Comparison of ENCODE assay signal across 30 cellular contexts in the genomic region with DNA sequence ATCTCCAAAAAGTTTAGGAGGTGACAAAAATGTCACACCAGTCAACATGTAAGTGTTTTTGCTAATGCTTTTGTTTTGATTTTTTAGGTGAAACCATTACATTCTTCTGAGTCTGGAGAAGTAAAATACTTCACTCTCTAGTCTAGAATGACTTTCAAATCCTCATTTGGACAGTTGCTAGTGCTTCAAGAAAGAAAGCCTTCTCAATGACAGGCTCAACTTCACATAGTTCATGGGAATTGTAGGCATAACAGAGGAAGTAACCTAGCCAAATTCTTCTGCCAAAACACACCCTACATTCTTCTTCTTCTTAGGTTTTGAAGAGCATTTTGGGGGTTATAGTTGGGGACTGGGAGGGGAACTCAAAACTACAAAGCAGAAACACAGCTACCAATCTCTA.
"Had no signal": no experiment of that assay in that cellular context is flagged by ENCODE, and none has a peak within 500 bp of the region (broad histone marks: within the 10 kb centered on the region; RNA-seq: fewer than 3 reads in every experiment).

No MANE protein-coding gene starts in this region.

- ATAC-seq: activated naive CD4-positive, alpha-beta T cell treated with anti-CD3 and anti-CD28 coated beads, Interleukin-2, amount 50 U/mL, for 72 hours; activated T-cell treated with anti-CD3 and anti-CD28 coated beads, Interleukin-2, amount 50 U/mL, for 72 hours; esophagus mucosa; WTC11 had no signal

- H3K9me3 ChIP-seq: ascending aorta, breast epithelium had no signal

- H3K27ac ChIP-seq: ascending aorta, breast epithelium, cardiac muscle cell, coronary artery, dorsolateral prefrontal cortex, VCaP had no signal

- DNase-seq: activated CD4-positive, alpha-beta memory T cell treated with anti-CD3 and anti-CD28 coated beads, Interleukin-2, amount 10 ng/mL, durations not matched to agents 7 days and 5 days; activated CD4-positive, alpha-beta T cell treated with anti-CD3 and anti-CD28 coated beads for 1 hour; activated CD4-positive, alpha-beta T cell treated with anti-CD3 and anti-CD28 coated beads for 4 hours; activated CD4-positive, alpha-beta T cell treated with anti-CD3 and anti-CD28 coated beads, Interleukin-2, amount 10 ng/mL, durations not matched to agents 7 days and 5 days; activated CD4-positive, alpha-beta T cell treated with anti-CD3 and anti-CD28 coated beads, Interleukin-2, amount 50 U/mL, for 4 hours; activated CD8-positive, alpha-beta memory T cell treated with anti-CD3 and anti-CD28 coated beads, Interleukin-2, amount 50 U/mL, for 48 hours; activated gamma-delta T cell; activated naive CD4-positive, alpha-beta T cell; activated naive CD4-positive, alpha-beta T cell treated with anti-CD3 and anti-CD28 coated beads, Interleukin-2, amount 10 ng/mL, durations not matched to agents 7 days and 5 days; activated naive CD8-positive, alpha-beta T cell treated with anti-CD3 and anti-CD28 coated beads, Interleukin-2, amount 10 ng/mL, durations not matched to agents 7 days and 5 days; activated T-cell treated with anti-CD3 and anti-CD28 coated beads for 4 hours; activated T-cell treated with anti-CD3 and anti-CD28 coated beads, Interleukin-2, amount 50 U/mL, for 24 hours; activated T-cell treated with anti-CD3 and anti-CD28 coated beads, Interleukin-2, amount 50 U/mL, for 72 hours; central memory CD4-positive, alpha-beta T cell; cerebellar nuclear complex; dorsolateral prefrontal cortex; effector memory CD4-positive, alpha-beta T cell; endodermal cell; foreskin fibroblast; T-helper 2 cell had no signal

- H3K27me3 ChIP-seq: ascending aorta, breast epithelium, cardiac muscle cell, dorsolateral prefrontal cortex had no signal

- FAIRE-seq: frontal cortex, TTC549 had no signal

- H3K4me3 ChIP-seq: ascending aorta, breast epithelium, cardiac muscle cell, coronary artery, dorsolateral prefrontal cortex had no signal

- H3K36me3 ChIP-seq: ascending aorta, breast epithelium, cardiac muscle cell had no signal

- H3K4me1 ChIP-seq: ascending aorta, breast epithelium had no signal
